11 cellular contexts compared by ENCODE assay signal in the genomic region with DNA sequence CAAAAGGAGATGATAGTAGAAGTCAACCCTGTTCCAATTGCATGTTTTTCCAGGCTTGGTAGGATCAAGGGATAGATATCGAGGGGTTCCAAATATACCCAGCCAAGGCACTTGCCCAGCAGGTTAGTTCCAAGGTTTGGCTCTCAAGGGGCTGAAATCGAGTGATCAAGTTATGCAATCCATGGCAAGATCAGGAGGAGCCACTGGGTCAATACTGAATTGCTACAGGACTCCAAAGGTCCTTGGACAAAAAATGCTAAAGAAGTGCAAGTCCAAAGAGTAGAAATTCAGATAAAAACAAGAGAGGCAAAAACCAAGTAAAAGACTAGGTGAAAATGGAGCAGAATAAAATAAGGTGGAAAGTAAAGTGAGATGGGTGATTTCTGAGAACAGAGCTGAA.
"Had no signal": no experiment of that assay in that cellular context is flagged by ENCODE, and none has a peak within 500 bp of the region (broad histone marks: within the 10 kb centered on the region; RNA-seq: fewer than 3 reads in every experiment).

No MANE protein-coding gene starts in this region.

- H3K9me3 ChIP-seq: HAP-1 had no signal

- H2AFZ ChIP-seq: GM23248, GM23338 had no signal

- H3K27ac ChIP-seq: GM23248 had no signal

- H3K9ac ChIP-seq: GM23248 had no signal

- H3K4me2 ChIP-seq: GM23338 had no signal

- DNase-seq: GM23248, GOT3, H7, H9, HCEC 1CT, HFFc6 had no signal

- H3K36me3 ChIP-seq: HAP-1 had no signal

- FAIRE-seq: H1, H54 had no signal

- H3K4me1 ChIP-seq: HAP-1 had no signal

- H3K4me3 ChIP-seq: GM23248, GM23338, HAP-1 had no signal

- ATAC-seq: GM23338, HCT116 had no signal
